Comparison of ENCODE assay signal across 8 cellular contexts in genomic region chr12:120224304-120225199, GRCh38. TPM values are rescaled to one million over a fixed set of nuclear protein-coding genes. Genes with fewer than 3 reads are reported as not detected.
DNase-seq lines count a peak whose midpoint lies in the region; ATAC-seq and TF ChIP-seq lines count a peak whose summit lies in the region.

No MANE protein-coding gene starts in this region.

- intact Hi-C loops in CD14-positive monocyte (cut with micrococcal nuclease): no loop called here

- no peak for DNase-seq in CD14-positive monocyte (ENCODE audit: low spot score)
- DNase-seq in NCI-H1694 (lab: John Stamatoyannopoulos, UW): peak; percentile 36
- DNase-seq in cerebellum (ENCODE audit: low spot score): peak; percentile 36
- no peak for DNase-seq in T-cell
- no peak for DNase-seq in WTC11 (ENCODE audit: low spot score)
- no peak for DNase-seq in SKM-1 treated with dmso at 0.1 percent for 144 hours (lab: John Stamatoyannopoulos, UW; ENCODE audit: unreplicated experiment)

- no peak for TF ChIP-seq CTCF in CD14-positive monocyte (IDR thresholded peaks at IDR 0.05)
- no peak for TF ChIP-seq CTCF in WTC11 (IDR thresholded peaks at IDR 0.05)

- peak overlapping the region; percentile 11 for H3K9ac ChIP-seq in muscle layer of colon (ENCODE audit: low read length)

- peak overlapping the region; percentile 40 for H3K27ac ChIP-seq in muscle layer of colon (ENCODE audit: low read depth, low read length)

- peaks cover 52% of the 10 kb centered on the region for H3K4me1 Mint-ChIP-seq in CD14-positive monocyte
- H3K4me1 Mint-ChIP-seq in T-cell: peaks cover 45 to 48% (median 47%) of the 10 kb centered on the region in 3 donors
- peaks cover 41% of the 10 kb centered on the region for H3K4me1 Mint-ChIP-seq in WTC11

- peaks cover 46% of the 10 kb centered on the region for H3K4me1 ChIP-seq in muscle layer of colon (ENCODE audit: insufficient read depth, low read length)

- POLR2A ChIA-PET in T-cell (lab: Charles Lee): interaction anchor here in 1 of 2 donors (1.0 kb wide), 2 partner anchors 23 kb away, joined by 3 to 7 read pairs; partner anchors contain the start of gene RPLP0
- POLR2A ChIA-PET in WTC11 (lab: Charles Lee): interaction anchor here (1.1 to 1.7 kb wide), 2 partner anchors 23 to 67 kb away, joined by 4 to 8 read pairs; partner anchors contain the start of genes RNU4-2 and RPLP0

- H3K4me3 Mint-ChIP-seq in CD14-positive monocyte (peak overlapping the region in 1 of 2 donors; percentile 26), T-cell (no peak overlapping the region), WTC11 (no peak overlapping the region)

- peaks cover 0 to 7% (median 4%) of the 10 kb centered on the region in 3 donors for H3K27me3 Mint-ChIP-seq in CD14-positive monocyte (ENCODE audit: low read depth in 3 of 3)
- H3K27me3 Mint-ChIP-seq in T-cell: no peaks in the 10 kb centered on the region
- no peaks in the 10 kb centered on the region; the same call in 1 of the 2 replicates for H3K27me3 Mint-ChIP-seq in WTC11 (ENCODE audit: low read depth)

- ATAC-seq in T-cell (replicated peaks in 1 of 4): no peak
- ATAC-seq in GM19452 (IDR thresholded peaks at IDR 0.05; ENCODE audit: unreplicated experiment): no peak
- no peak for ATAC-seq in WTC11

- H3K9me3 Mint-ChIP-seq in CD14-positive monocyte: peaks cover 0 to 1% (median 0%) of the 10 kb centered on the region in 7 donors
- H3K9me3 Mint-ChIP-seq in T-cell: no peaks in the 10 kb centered on the region
- no peaks in the 10 kb centered on the region for H3K9me3 Mint-ChIP-seq in WTC11

- CTCF ChIA-PET in T-cell (lab: Charles Lee) (interaction anchor here in 1 of 2 donors (0.8 kb wide), 1 partner anchor 22 kb away, joined by 5 read pairs; no protein-coding TSS in a partner anchor), WTC11 (lab: Charles Lee) (interaction anchor here (5.3 to 10.5 kb wide), 2 partner anchors 23 to 34 kb away, joined by 86 to 717 read pairs; partner anchors contain the start of genes PXN and RPLP0)

- H3K36me3 Mint-ChIP-seq in CD14-positive monocyte (peaks cover 62 to 81% of the 10 kb centered on the region in 2 donors), T-cell (peaks cover 26% of the 10 kb centered on the region), WTC11 (peaks cover 25% of the 10 kb centered on the region)

- H3K27ac Mint-ChIP-seq in CD14-positive monocyte (peak overlapping the region in 4 of 7 donors; percentile 35 to 86 (median 72)), T-cell (peak overlapping the region in 1 of 2 donors; percentile 84), WTC11 (no peak overlapping the region)

- peaks cover 50% of the 10 kb centered on the region for H3K36me3 ChIP-seq in muscle layer of colon (ENCODE audit: insufficient read depth, low read length)

- H3K9me3 ChIP-seq in muscle layer of colon (ENCODE audit: low read length): no peaks in the 10 kb centered on the region

- H3K27me3 ChIP-seq in muscle layer of colon (ENCODE audit: control insufficient read depth in 1 of 2, insufficient read depth in 2 of 2, low read length in 2 of 2): no peaks in the 10 kb centered on the region

- H3K4me3 ChIP-seq in muscle layer of colon (ENCODE audit: low read depth in 1 of 2, low read length in 2 of 2): peak overlapping the region in 1 of 2 donors; percentile 7

TF ChIP-seq in WTC11, 78 proteins besides CTCF, POLR2A, EP300 and RAD21:
- no peak for TF ChIP-seq HMGA2 (CRISPR knock-in tag; IDR thresholded peaks at IDR 0.05)
- no peak for TF ChIP-seq ZNF232 (CRISPR knock-in tag; IDR thresholded peaks at IDR 0.05)
- no peak for TF ChIP-seq ATF1 (CRISPR knock-in tag; IDR thresholded peaks at IDR 0.05)
- no peak for TF ChIP-seq NR3C1 (CRISPR knock-in tag; conservative IDR thresholded peaks at IDR 0.05; ENCODE audit: low read depth)
- TF ChIP-seq JUN (CRISPR knock-in tag; IDR thresholded peaks at IDR 0.05): no peak
- TF ChIP-seq IRF1 (CRISPR knock-in tag; IDR thresholded peaks at IDR 0.05): no peak

RNA-seq across cellular contexts. Expression of gene RPLP0, which starts 23.6 kb away (rescaled TPM):
- 100 to 1,000 TPM; 650 to 651 TPM for polyA plus RNA-seq in CD14-positive monocyte
- 1,131 TPM for total RNA-seq in cerebellum
- total RNA-seq in T-cell: 1,000 to 10,000 TPM; 1,782 to 2,711 (median 2,416) TPM
- 3,149 to 3,505 TPM (median 3,452 TPM) in 3 replicates for total RNA-seq in WTC11 (2021)

RNA-seq across cellular contexts. Expression of gene GCN1, which starts 30.0 kb away (rescaled TPM):
- polyA plus RNA-seq in CD14-positive monocyte: 1 to 10 TPM; 5.0 to 8.3 TPM
- total RNA-seq in cerebellum: 73.6 TPM
- 100 to 1,000 TPM; 139 to 171 (median 161) TPM for total RNA-seq in T-cell
- total RNA-seq in WTC11 (2021): 147 to 181 TPM (median 162 TPM) in 3 replicates

RNA-seq across cellular contexts. Expression of gene PXN, which starts 41.0 kb away (rescaled TPM):
- polyA plus RNA-seq in CD14-positive monocyte: 10 to 100 TPM; 62.5 to 98.4 TPM
- total RNA-seq in cerebellum (7.9 TPM), T-cell (100 to 1,000 TPM; 128 to 202 (median 137) TPM), WTC11 (2021) (96.6 to 132 TPM (median 99.2 TPM) in 3 replicates)

Comparison
In these comparisons a context has a peak if more than half of its experiments do, and no peak if none do; other contexts are left out.
1. DNase-seq: peak in NCI-H1694 (single experiment) and cerebellum (single experiment); none in CD14-positive monocyte (single experiment), T-cell (0 of 34), WTC11 (single experiment) and SKM-1 treated with dmso at 0.1 percent for 144 hours (single experiment).
2. RNA of gene PXN, which starts 41.0 kb away (total RNA-seq): 128 to 202 TPM in T-cell and 96.6 to 132 TPM in WTC11; 7.9 TPM in cerebellum (single experiment); every median in the first group is over 10 times any median in the second.